ENCODE assay signal across 1 cellular context in genomic region chr7:74071121-74071520, GRCh38.
A peak's percentile ranks its signal among the peaks of the same experiment; 100 is the strongest.
TF ChIP-seq lines count a peak whose summit lies in the region.

No MANE protein-coding gene starts in this region.

TF ChIP-seq in HEK293, 187 proteins besides CTCF, POLR2A, EP300 and RAD21:
- peak; percentile 96 for TF ChIP-seq EGR2 (tag by site-specific recombination; IDR thresholded peaks at IDR 0.05; ENCODE audit: low read depth)
- no peak for TF ChIP-seq ZNF510 (tag by site-specific recombination; IDR thresholded peaks at IDR 0.05; ENCODE audit: insufficient replicate concordance)
- TF ChIP-seq YY2 (tag by site-specific recombination; IDR thresholded peaks at IDR 0.05), result no peak
- no peak for TF ChIP-seq ZNF157 (tag by site-specific recombination; IDR thresholded peaks at IDR 0.05)
- TF ChIP-seq ZFHX2 (tag by site-specific recombination; conservative IDR thresholded peaks at IDR 0.05), result peak; percentile 94
- TF ChIP-seq, protein P1, sequence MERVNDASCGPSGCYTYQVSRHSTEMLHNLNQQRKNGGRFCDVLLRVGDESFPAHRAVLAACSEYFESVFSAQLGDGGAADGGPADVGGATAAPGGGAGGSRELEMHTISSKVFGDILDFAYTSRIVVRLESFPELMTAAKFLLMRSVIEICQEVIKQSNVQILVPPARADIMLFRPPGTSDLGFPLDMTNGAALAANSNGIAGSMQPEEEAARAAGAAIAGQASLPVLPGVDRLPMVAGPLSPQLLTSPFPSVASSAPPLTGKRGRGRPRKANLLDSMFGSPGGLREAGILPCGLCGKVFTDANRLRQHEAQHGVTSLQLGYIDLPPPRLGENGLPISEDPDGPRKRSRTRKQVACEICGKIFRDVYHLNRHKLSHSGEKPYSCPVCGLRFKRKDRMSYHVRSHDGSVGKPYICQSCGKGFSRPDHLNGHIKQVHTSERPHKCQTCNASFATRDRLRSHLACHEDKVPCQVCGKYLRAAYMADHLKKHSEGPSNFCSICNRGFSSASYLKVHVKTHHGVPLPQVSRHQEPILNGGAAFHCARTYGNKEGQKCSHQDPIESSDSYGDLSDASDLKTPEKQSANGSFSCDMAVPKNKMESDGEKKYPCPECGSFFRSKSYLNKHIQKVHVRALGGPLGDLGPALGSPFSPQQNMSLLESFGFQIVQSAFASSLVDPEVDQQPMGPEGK (tag by site-specific recombination; IDR thresholded peaks at IDR 0.05), result no peak
- TF ChIP-seq GLI2 (tag by site-specific recombination; IDR thresholded peaks at IDR 0.05; ENCODE audit: borderline replicate concordance, low read depth), result no peak
